ENCODE assay signal across 28 cellular contexts in genomic region chr9:71879644-71880174, GRCh38.
"Had no signal": no experiment of that assay in that cellular context is flagged by ENCODE, and none has a peak within 500 bp of the region (broad histone marks: within the 10 kb centered on the region; RNA-seq: fewer than 3 reads in every experiment).

No MANE protein-coding gene starts in this region.

- H3K9me3 ChIP-seq: testis, thyroid gland had no signal

- H3K4me1 Mint-ChIP-seq: mesothelial cell of epicardium, nephron progenitor cell, neural progenitor cell had no signal

- H3K27ac Mint-ChIP-seq: mesothelial cell of epicardium, nephron progenitor cell, neural progenitor cell, progenitor cell of endocrine pancreas had no signal

- H3K4me2 ChIP-seq: neural progenitor cell had no signal

- H3K4me3 ChIP-seq: left ventricle myocardium inferior, lung, neural progenitor cell, right atrium auricular region, skin epidermis, stomach, testis, thyroid gland, transverse colon, upper lobe of left lung, vagina had no signal

- H3K27me3 Mint-ChIP-seq: naive B cell; progenitor cell of endocrine pancreas; stimulated activated naive B cell treated with anti-CD40 and anti-IgM and Interleukin-4, amounts not matched to agents 10 μg/mL and 1 μg/mL and 100 μg/mL, for 72 hours had no signal

- H3K4me3 Mint-ChIP-seq: mesothelial cell of epicardium; naive B cell; natural killer cell; nephron progenitor cell; neural progenitor cell; stimulated activated naive B cell treated with anti-CD40 and anti-IgM and Interleukin-4, amounts not matched to agents 10 μg/mL and 1 μg/mL and 100 μg/mL, for 72 hours had no signal

- H3K4me1 ChIP-seq: neural progenitor cell, parathyroid adenoma, right atrium auricular region, stomach, testis, thyroid gland, transverse colon, upper lobe of left lung, vagina had no signal

- H2AFZ ChIP-seq: neural progenitor cell, parathyroid adenoma had no signal

- H3K27ac ChIP-seq: left ventricle myocardium inferior, neural progenitor cell, neutrophil, parathyroid adenoma, right atrium auricular region, skin epidermis, stomach, thyroid gland, transverse colon, upper lobe of left lung, vagina had no signal

- H3K27me3 ChIP-seq: neural progenitor cell, neutrophil, right atrium auricular region, stomach, testis, thyroid gland, transverse colon, upper lobe of left lung, vagina had no signal

- ATAC-seq: natural killer cell; sciatic nerve; stimulated activated naive B cell treated with anti-CD40 and anti-IgM and Interleukin-4, amounts not matched to agents 10 μg/mL and 1 μg/mL and 100 μg/mL, for 72 hours; stimulated activated naive CD8-positive, alpha-beta T cell treated with anti-CD3 and anti-CD28 coated beads, Interleukin-15, Interleukin-2, amounts not matched to agents 100 U/mL and 50 U/mL, for 24 hours had no signal

- H3K36me3 ChIP-seq: left ventricle myocardium inferior, right atrium auricular region, thyroid gland, transverse colon, vagina had no signal

- H3K9ac ChIP-seq: neural progenitor cell, parathyroid adenoma had no signal

- DNase-seq: islet precursor cell; left ventricle myocardium inferior; mesendoderm; naive B cell; natural killer cell; nephron progenitor cell; occipital lobe; stimulated activated CD4-positive, alpha-beta T cell treated with anti-CD3 and anti-CD28 coated beads, Interleukin-12 subunit alpha, Interleukin-12 subunit beta, amount 100 ng/mL, for 4 hours; stimulated activated CD4-positive, alpha-beta T cell treated with anti-CD3 and anti-CD28 coated beads, Interleukin-15, amount 100 ng/mL, for 24 hours; stimulated activated CD4-positive, alpha-beta T cell treated with anti-CD3 and anti-CD28 coated beads, Interleukin-2, amount 100 ng/mL, for 24 hours; stimulated activated CD4-positive, alpha-beta T cell treated with anti-CD3 and anti-CD28 coated beads, Interleukin-4, amount 100 ng/mL, for 1 hour; stimulated activated naive B cell treated with anti-CD40 and anti-IgM and Interleukin-4, amounts not matched to agents 10 μg/mL and 1 μg/mL and 100 μg/mL, for 72 hours; stimulated activated naive CD8-positive, alpha-beta T cell treated with anti-CD3 and anti-CD28 coated beads, Interleukin-15, Interleukin-2, amounts not matched to agents 100 U/mL and 50 U/mL, for 24 hours; stomach; thyroid gland; transverse colon; upper lobe of left lung had no signal
